Comparison of ENCODE assay signal across 10 cellular contexts in genomic region chr16:3503513-3503912, GRCh38. TPM values are rescaled to one million over a fixed set of nuclear protein-coding genes. Genes with fewer than 3 reads are reported as not detected.
DNase-seq lines count a peak whose midpoint lies in the region; ATAC-seq and TF ChIP-seq lines count a peak whose summit lies in the region.
"Had no signal": no experiment of that assay in that cellular context is flagged by ENCODE, and none has a peak within 500 bp of the region (broad histone marks: within the 10 kb centered on the region; RNA-seq: fewer than 3 reads in every experiment).

No MANE protein-coding gene starts in this region.

- peaks cover 31% of the 10 kb centered on the region for H3K36me3 Mint-ChIP-seq in nephron (ENCODE audit: low read depth)

- peak overlapping the region in 1 of 3 experiments; percentile 41 for H3K27ac Mint-ChIP-seq in nephron

- intact Hi-C loops in cardiac septum (cut with DNase I) (loop anchor here (5.0 kb wide), 2 partner anchors 46 to 241 kb away; no protein-coding TSS in a partner anchor), left ventricle myocardium superior (cut with micrococcal nuclease) (no loop called here)

- no peaks in the 10 kb centered on the region for H3K9me3 Mint-ChIP-seq in nephron

- peaks cover 22% of the 10 kb centered on the region for H3K4me1 Mint-ChIP-seq in nephron

- ATAC-seq in left ventricle myocardium superior (no peak), GM19397 (IDR thresholded peaks at IDR 0.05; ENCODE audit: unreplicated experiment) (no peak)

- peak overlapping the region; percentile 51 to 75 (median 60) for H3K4me3 Mint-ChIP-seq in nephron

- no peak for TF ChIP-seq CTCF in nephron (IDR thresholded peaks at IDR 0.05; ENCODE audit: unreplicated experiment in 3 of 3)

- H3K27me3 Mint-ChIP-seq in nephron (ENCODE audit: low read depth), result no peaks in the 10 kb centered on the region

- peak; percentile 41 for DNase-seq in cardiac septum (ENCODE audit: low spot score)
- DNase-seq in left ventricle myocardium superior, result no peak
- DNase-seq in activated effector memory CD4-positive, alpha-beta T cell treated with Interleukin-2 at 50 U/mL for 16 hours, result peak; percentile 58
- DNase-seq in inferior parietal cortex (ENCODE audit: extremely low spot score), result no peak
- no peak for DNase-seq in NCI-H748 treated with DMSO at 0.1 percent for 48 hours (lab: John Stamatoyannopoulos, UW)
- DNase-seq in NCI-H774 (lab: John Stamatoyannopoulos, UW), result no peak

RNA-seq across cellular contexts. Expression of gene CLUAP1, which starts 2.7 kb away (rescaled TPM):
- total RNA-seq in cardiac septum (15.3 TPM), left ventricle myocardium superior (13.1 TPM)

RNA-seq across cellular contexts. Expression of gene C16orf90, which starts 8.2 kb away (rescaled TPM):
- not detected for total RNA-seq in cardiac septum
- total RNA-seq in left ventricle myocardium superior, result not detected
- total RNA-seq: A673, LHCN-M2 had no signal

Comparison
In these comparisons a context has a peak if more than half of its experiments do, and no peak if none do; other contexts are left out.
1. DNase-seq: peak in cardiac septum (single experiment) and activated effector memory CD4-positive, alpha-beta T cell treated with Interleukin-2 at 50 U/mL for 16 hours (single experiment); none in left ventricle myocardium superior (single experiment), inferior parietal cortex (single experiment), NCI-H748 treated with DMSO at 0.1 percent for 48 hours (single experiment) and NCI-H774 (single experiment).